In the genomic region with DNA sequence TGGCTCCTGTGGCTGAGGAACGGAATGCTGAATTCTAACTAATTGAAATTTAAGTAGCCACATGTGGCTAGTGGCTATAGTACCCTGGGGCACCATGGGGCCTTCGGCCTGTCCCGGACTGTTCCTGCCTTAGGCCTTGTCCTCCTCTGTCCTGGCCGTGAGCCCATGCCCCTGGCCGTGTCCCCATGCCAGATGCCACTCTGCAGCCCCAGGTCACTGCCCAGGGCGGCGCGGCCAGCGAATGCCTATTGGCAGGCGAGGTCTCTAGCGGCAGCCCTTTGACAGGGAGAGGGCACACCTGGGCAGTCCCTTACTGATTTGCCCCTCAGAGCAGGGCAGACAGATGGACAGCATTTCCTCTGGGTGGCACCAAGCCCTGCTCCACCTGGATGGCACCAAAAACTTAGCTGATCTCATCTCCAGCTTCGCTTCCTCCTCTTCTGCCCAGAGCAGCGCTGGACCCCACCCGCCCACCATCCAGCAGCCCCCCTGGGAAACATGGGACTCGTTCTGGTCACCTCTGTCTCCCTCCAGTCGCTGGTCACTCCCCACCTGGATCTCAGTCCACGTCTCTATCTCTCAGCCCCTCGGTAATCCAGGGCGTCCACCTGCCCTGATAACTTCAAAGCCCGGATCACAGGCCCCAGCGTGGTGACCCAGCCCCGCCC, we compare ENCODE assay signal across 8 cellular contexts. TPM values are rescaled to one million over a fixed set of nuclear protein-coding genes. Genes with fewer than 3 reads are reported as not detected.
DNase-seq lines count a peak whose midpoint lies in the region; ATAC-seq, FAIRE-seq and TF ChIP-seq lines count a peak whose summit lies in the region.

No MANE protein-coding gene starts in this region.

- peaks cover 16% of the 10 kb centered on the region for H3F3A ChIP-seq in smooth muscle cell (ENCODE audit: low read depth)

- POLR2A ChIA-PET in Panc1 (lab: Charles Lee): no interaction called here

- H3K27me3 ChIP-seq in Panc1 (ENCODE audit: control insufficient read depth, insufficient read depth, low read length) (no peaks in the 10 kb centered on the region), heart right ventricle (no peaks in the 10 kb centered on the region), smooth muscle cell (ENCODE audit: low read depth) (no peaks in the 10 kb centered on the region)

- peaks cover 30% of the 10 kb centered on the region for H4K20me1 ChIP-seq in smooth muscle cell (ENCODE audit: low read depth)

- 71 to 74% methylated on average over 22 of the region's 22 CpGs for WGBS in heart right ventricle, 2 donors
- WGBS in smooth muscle cell (ENCODE audit: low lambda C conversion rate): 73% methylated on average over 22 of the region's 22 CpGs

- H3K27ac ChIP-seq in Panc1 (ENCODE audit: low read length): peak overlapping the region; percentile 90
- peak overlapping the region in 5 of 10 donors; percentile 29 to 83 (median 52) for H3K27ac ChIP-seq in heart right ventricle
- peak overlapping the region; percentile 77 for H3K27ac ChIP-seq in smooth muscle cell (ENCODE audit: low read depth)

- FAIRE-seq in HTR-8/SVneo (lab: Jason Lieb, UNC): no peak

- H3K4me1 ChIP-seq in Panc1 (ENCODE audit: control insufficient read depth, insufficient read depth, low read length): peaks cover 70% of the 10 kb centered on the region
- H3K4me1 ChIP-seq in heart right ventricle: peaks cover 0 to 79% (median 20%) of the 10 kb centered on the region in 9 donors
- H3K4me1 ChIP-seq in smooth muscle cell (ENCODE audit: low read depth): peaks cover 29% of the 10 kb centered on the region

- DNase-seq in Panc1 (ENCODE audit: low read depth, low spot score) (no peak), heart right ventricle (no peak), smooth muscle cell (lab: John Stamatoyannopoulos, UW; ENCODE audit: unreplicated experiment) (no peak), NCI-H510A (lab: John Stamatoyannopoulos, UW) (no peak), SK-N-DZ (ENCODE audit: low spot score) (no peak), HTR-8/SVneo (ENCODE audit: insufficient read length, low spot score) (no peak)

- no peak overlapping the region for H3K9ac ChIP-seq in smooth muscle cell (ENCODE audit: low read depth)

- intact Hi-C loops in Panc1 (cut with micrococcal nuclease; ENCODE audit: unreplicated experiment) (loop anchor here (10.0 kb wide), 1 partner anchor 92 kb away; no protein-coding TSS in a partner anchor), heart right ventricle (cut with DNase I) (loop anchor here in 5 of 10 donors (5.0 to 10.0 kb wide), 2 partner anchors 89 to 92 kb away; no protein-coding TSS in a partner anchor)

- peak overlapping the region; percentile 100 for H2AFZ ChIP-seq in smooth muscle cell (ENCODE audit: low read depth)

- peaks cover 17% of the 10 kb centered on the region for H3K79me2 ChIP-seq in smooth muscle cell (ENCODE audit: low read depth)

- H3K36me3 ChIP-seq in Panc1 (ENCODE audit: control insufficient read depth, insufficient read depth, low read length) (no peaks in the 10 kb centered on the region), heart right ventricle (no peaks in the 10 kb centered on the region), smooth muscle cell (ENCODE audit: low read depth) (no peaks in the 10 kb centered on the region)

- H3K9me3 ChIP-seq in Panc1 (ENCODE audit: control insufficient read depth, insufficient read depth, low read depth, low read length) (no peaks in the 10 kb centered on the region; the same call in 1 of the 2 replicates), heart right ventricle (no peaks in the 10 kb centered on the region), smooth muscle cell (replicated peaks; ENCODE audit: low read depth) (no peaks in the 10 kb centered on the region)

- ATAC-seq in GM21360 (IDR thresholded peaks at IDR 0.05; ENCODE audit: unreplicated experiment) (peak; percentile 1), Panc1 (peak; percentile 12), heart right ventricle (peak in 5 of 8 donors; percentile 1 to 43 (median 4)), GM18870 (IDR thresholded peaks at IDR 0.05; ENCODE audit: unreplicated experiment) (no peak)

- H3K4me2 ChIP-seq in smooth muscle cell: peak overlapping the region; percentile 93

- no TSS peak for BruUV-seq in Panc1 (replicated peaks; lab: Mats Ljungman, UMichigan)

- in situ Hi-C loops in Panc1 (cut with HindIII; ENCODE audit: low pct_unique_long_range_greater_than_20kb, low sequenced_read_pairs): no loop called here

- CTCF ChIA-PET in Panc1 (lab: Charles Lee): interaction anchor here (0.7 to 1.0 kb wide), 2 partner anchors 13 to 90 kb away, joined by 3 to 4 read pairs; no protein-coding TSS in a partner anchor

- TF ChIP-seq CTCF in Panc1 (IDR thresholded peaks at IDR 0.05) (no peak), heart right ventricle (IDR thresholded peaks at IDR 0.05) (no peak), smooth muscle cell (IDR thresholded peaks at IDR 0.05; ENCODE audit: borderline replicate concordance, insufficient read depth, poor library complexity, severe bottlenecking) (no peak)

- H3K4me3 ChIP-seq in Panc1 (ENCODE audit: low read depth in 2 of 2, low read length in 2 of 2) (peak overlapping the region in 1 of 2 experiments; percentile 52; a peak in 2 of 4 replicates), heart right ventricle (peak overlapping the region in 7 of 10 donors; percentile 31 to 73 (median 56)), smooth muscle cell (peak overlapping the region; percentile 69)

RNA-seq across cellular contexts. Expression of gene DGKD, which starts 1.1 kb away (rescaled TPM):
- 89.0 TPM for total RNA-seq in Panc1 (2021; ENCODE audit: unreplicated experiment)
- 80.5 TPM for polyA plus RNA-seq in Panc1 (2012; ENCODE audit: insufficient read length)
- 10 to 100 TPM; 26.8 to 79.5 (median 44.7) TPM for total RNA-seq in heart right ventricle
- 10 to 100 TPM; 35.6 to 62.5 TPM for polyA plus RNA-seq in heart right ventricle
- total RNA-seq in smooth muscle cell: 10.6 and 12.2 TPM in 2 replicates
- polyA plus RNA-seq in smooth muscle cell: 14.2 and 19.4 TPM in 2 replicates
- 15.9 and 21.3 TPM in 2 replicates for polyA plus RNA-seq in SK-N-DZ (2014; cell fraction: cytosol; rRNA removed)
- polyA plus RNA-seq in SK-N-DZ (2014; cell fraction: nucleus; rRNA removed): 45.7 and 52.6 TPM in 2 replicates

RNA-seq across cellular contexts. Expression of gene SAG, which starts 45.6 kb away (rescaled TPM):
- total RNA-seq in Panc1 (2021; ENCODE audit: unreplicated experiment) (not detected), heart right ventricle (not detected), smooth muscle cell (not detected in 2 replicates)
- polyA plus RNA-seq in Panc1 (2012; ENCODE audit: insufficient read length): not detected
- polyA plus RNA-seq in heart right ventricle (not detected), smooth muscle cell (not detected in 2 replicates)
- polyA plus RNA-seq in SK-N-DZ (2014; cell fraction: cytosol; rRNA removed): 0.19 TPM in 1 of 2 replicates, not detected in the other
- polyA plus RNA-seq in SK-N-DZ (2014; cell fraction: nucleus; rRNA removed): 0.05 TPM in 1 of 2 replicates, not detected in the other
